Comparison of ENCODE assay signal across 2 cellular contexts in genomic region chr9:86749530-86750275, GRCh38.
TF ChIP-seq lines count a peak whose summit lies in the region.

No MANE protein-coding gene starts in this region.

TF ChIP-seq in HEK293, 187 proteins besides CTCF, POLR2A, EP300 and RAD21 (continued from another document and continues in another):
- no peak for TF ChIP-seq ZFP3 (tag by site-specific recombination; IDR thresholded peaks at IDR 0.05; ENCODE audit: low read depth)
- no peak for TF ChIP-seq ZNF830 (tag by site-specific recombination; IDR thresholded peaks at IDR 0.05; ENCODE audit: low read depth)
- TF ChIP-seq ZNF660 (tag by site-specific recombination; IDR thresholded peaks at IDR 0.05) = peak; percentile 48; the same call in 1 of the 2 replicates
- TF ChIP-seq SP2 (tag by site-specific recombination; IDR thresholded peaks at IDR 0.05) = no peak
- no peak for TF ChIP-seq ZNF518A (tag by site-specific recombination; conservative IDR thresholded peaks at IDR 0.05; ENCODE audit: low read depth)
- no peak for TF ChIP-seq ZNF146 (tag by site-specific recombination; IDR thresholded peaks at IDR 0.05)
- no peak for TF ChIP-seq ZNF292 (tag by site-specific recombination; IDR thresholded peaks at IDR 0.05; ENCODE audit: borderline replicate concordance, low read depth)
- no peak for TF ChIP-seq ZNF114 (tag by site-specific recombination; IDR thresholded peaks at IDR 0.05)
- no peak for TF ChIP-seq ZNF391 (tag by site-specific recombination; IDR thresholded peaks at IDR 0.05; ENCODE audit: borderline replicate concordance, low read depth)
- peak; percentile 96 for TF ChIP-seq OSR2 (tag by site-specific recombination; IDR thresholded peaks at IDR 0.05)
- peak; percentile 71 for TF ChIP-seq ZEB2 (tag by site-specific recombination; IDR thresholded peaks at IDR 0.05)
- TF ChIP-seq ZNF580 (tag by site-specific recombination; IDR thresholded peaks at IDR 0.05) = no peak
- TF ChIP-seq ZNF202 (tag by site-specific recombination; IDR thresholded peaks at IDR 0.05; ENCODE audit: borderline replicate concordance) = no peak
- TF ChIP-seq KLF16 (tag by site-specific recombination; IDR thresholded peaks at IDR 0.05) = no peak
- TF ChIP-seq ZNF354C (tag by site-specific recombination; IDR thresholded peaks at IDR 0.05; ENCODE audit: borderline replicate concordance, low read depth) = no peak
- TF ChIP-seq ZNF2 (tag by site-specific recombination; IDR thresholded peaks at IDR 0.05) = no peak
- no peak for TF ChIP-seq HOXC10 (CRISPR knock-in tag; IDR thresholded peaks at IDR 0.05)
- no peak for TF ChIP-seq ZNF548 (tag by site-specific recombination; IDR thresholded peaks at IDR 0.05)
- TF ChIP-seq FEZF1 (tag by site-specific recombination; IDR thresholded peaks at IDR 0.05) = peak; percentile 23; the same call in 1 of the 2 replicates
- no peak for TF ChIP-seq ZNF18 (tag by site-specific recombination; IDR thresholded peaks at IDR 0.05)
- TF ChIP-seq ZNF843 (tag by site-specific recombination; IDR thresholded peaks at IDR 0.05) = peak; percentile 44; the same call in 1 of the 2 replicates
- TF ChIP-seq GLI2 (tag by site-specific recombination; IDR thresholded peaks at IDR 0.05; ENCODE audit: borderline replicate concordance, low read depth) = no peak
- TF ChIP-seq ZNF16 (tag by site-specific recombination; IDR thresholded peaks at IDR 0.05; ENCODE audit: low read depth) = no peak
- no peak; the same call in 1 of the 2 replicates for TF ChIP-seq SP3 (tag by site-specific recombination; IDR thresholded peaks at IDR 0.05)
- TF ChIP-seq ZNF48 (tag by site-specific recombination; IDR thresholded peaks at IDR 0.05) = no peak
- no peak for TF ChIP-seq ZNF623 (tag by site-specific recombination; IDR thresholded peaks at IDR 0.05)
- TF ChIP-seq ZNF558 (tag by site-specific recombination; IDR thresholded peaks at IDR 0.05) = no peak
- TF ChIP-seq ZNF768 (tag by site-specific recombination; IDR thresholded peaks at IDR 0.05) = no peak
- TF ChIP-seq YY2 (tag by site-specific recombination; IDR thresholded peaks at IDR 0.05) = no peak
- TF ChIP-seq ZNF24 (tag by site-specific recombination; IDR thresholded peaks at IDR 0.05) = peak; percentile 45; the same call in 1 of the 2 replicates
- no peak for TF ChIP-seq ZFHX2 (tag by site-specific recombination; conservative IDR thresholded peaks at IDR 0.05)
- TF ChIP-seq ZNF211 (tag by site-specific recombination; IDR thresholded peaks at IDR 0.05; ENCODE audit: low read depth) = no peak
- TF ChIP-seq ZNF350 (tag by site-specific recombination; IDR thresholded peaks at IDR 0.05) = no peak
- no peak for TF ChIP-seq ZNF529 (tag by site-specific recombination; IDR thresholded peaks at IDR 0.05; ENCODE audit: insufficient replicate concordance)
- TF ChIP-seq ZFP37 (tag by site-specific recombination; IDR thresholded peaks at IDR 0.05) = no peak

TF ChIP-seq in GM23338, 12 proteins besides CTCF, POLR2A, EP300 and RAD21 (continued from another document):
- TF ChIP-seq POLR2AphosphoS5 (IDR thresholded peaks at IDR 0.05; ENCODE audit: low read depth) (no peak), ZNF462 (CRISPR knock-in tag; IDR thresholded peaks at IDR 0.05) (no peak), ETS1 (IDR thresholded peaks at IDR 0.05) (no peak), CREB1 (CRISPR knock-in tag; IDR thresholded peaks at IDR 0.05; ENCODE audit: low read depth) (no peak)
TF ChIP-seq in GM23338: peak in this region for 0.
